Comparison of ENCODE assay signal across 1 cellular context in genomic region chr17:81976332-81977210, GRCh38.
TF ChIP-seq lines count a peak whose summit lies in the region.

No MANE protein-coding gene starts in this region.

TF ChIP-seq in K562, 482 proteins besides CTCF, POLR2A, EP300 and RAD21 (continued from another document):
- TF ChIP-seq, protein P1, sequence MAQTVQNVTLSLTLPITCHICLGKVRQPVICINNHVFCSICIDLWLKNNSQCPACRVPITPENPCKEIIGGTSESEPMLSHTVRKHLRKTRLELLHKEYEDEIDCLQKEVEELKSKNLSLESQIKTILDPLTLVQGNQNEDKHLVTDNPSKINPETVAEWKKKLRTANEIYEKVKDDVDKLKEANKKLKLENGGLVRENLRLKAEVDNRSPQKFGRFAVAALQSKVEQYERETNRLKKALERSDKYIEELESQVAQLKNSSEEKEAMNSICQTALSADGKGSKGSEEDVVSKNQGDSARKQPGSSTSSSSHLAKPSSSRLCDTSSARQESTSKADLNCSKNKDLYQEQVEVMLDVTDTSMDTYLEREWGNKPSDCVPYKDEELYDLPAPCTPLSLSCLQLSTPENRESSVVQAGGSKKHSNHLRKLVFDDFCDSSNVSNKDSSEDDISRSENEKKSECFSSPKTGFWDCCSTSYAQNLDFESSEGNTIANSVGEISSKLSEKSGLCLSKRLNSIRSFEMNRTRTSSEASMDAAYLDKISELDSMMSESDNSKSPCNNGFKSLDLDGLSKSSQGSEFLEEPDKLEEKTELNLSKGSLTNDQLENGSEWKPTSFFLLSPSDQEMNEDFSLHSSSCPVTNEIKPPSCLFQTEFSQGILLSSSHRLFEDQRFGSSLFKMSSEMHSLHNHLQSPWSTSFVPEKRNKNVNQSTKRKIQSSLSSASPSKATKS (CRISPR knock-in tag; IDR thresholded peaks at IDR 0.05): no peak
- 0 out of 2 replicates have a peak, but pooled peaks have one; percentile 39 for TF ChIP-seq NR2C2 (CRISPR knock-in tag; IDR thresholded peaks at IDR 0.05)
- no peak for TF ChIP-seq NR2C2 (tag; IDR thresholded peaks at IDR 0.05)
- no peak for TF ChIP-seq C11orf30 (IDR thresholded peaks at IDR 0.05; ENCODE audit: low read depth)
- no peak for TF ChIP-seq TAF1 (IDR thresholded peaks at IDR 0.05; ENCODE audit: control insufficient read depth, extremely low read depth, insufficient read depth, low read length, severe bottlenecking)
- no peak for TF ChIP-seq NR2F6 (CRISPR knock-in tag; IDR thresholded peaks at IDR 0.05)
- TF ChIP-seq FOXA1 (IDR thresholded peaks at IDR 0.05; ENCODE audit: borderline replicate concordance): no peak
- TF ChIP-seq ZFP30 (CRISPR knock-in tag; IDR thresholded peaks at IDR 0.05; ENCODE audit: borderline replicate concordance): no peak
- TF ChIP-seq MTA1 (IDR thresholded peaks at IDR 0.05; ENCODE audit: borderline replicate concordance): no peak
- TF ChIP-seq, protein P2, sequence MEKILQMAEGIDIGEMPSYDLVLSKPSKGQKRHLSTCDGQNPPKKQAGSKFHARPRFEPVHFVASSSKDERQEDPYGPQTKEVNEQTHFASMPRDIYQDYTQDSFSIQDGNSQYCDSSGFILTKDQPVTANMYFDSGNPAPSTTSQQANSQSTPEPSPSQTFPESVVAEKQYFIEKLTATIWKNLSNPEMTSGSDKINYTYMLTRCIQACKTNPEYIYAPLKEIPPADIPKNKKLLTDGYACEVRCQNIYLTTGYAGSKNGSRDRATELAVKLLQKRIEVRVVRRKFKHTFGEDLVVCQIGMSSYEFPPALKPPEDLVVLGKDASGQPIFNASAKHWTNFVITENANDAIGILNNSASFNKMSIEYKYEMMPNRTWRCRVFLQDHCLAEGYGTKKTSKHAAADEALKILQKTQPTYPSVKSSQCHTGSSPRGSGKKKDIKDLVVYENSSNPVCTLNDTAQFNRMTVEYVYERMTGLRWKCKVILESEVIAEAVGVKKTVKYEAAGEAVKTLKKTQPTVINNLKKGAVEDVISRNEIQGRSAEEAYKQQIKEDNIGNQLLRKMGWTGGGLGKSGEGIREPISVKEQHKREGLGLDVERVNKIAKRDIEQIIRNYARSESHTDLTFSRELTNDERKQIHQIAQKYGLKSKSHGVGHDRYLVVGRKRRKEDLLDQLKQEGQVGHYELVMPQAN (IDR thresholded peaks at IDR 0.05; ENCODE audit: borderline replicate concordance): peak; percentile 63; the same call in 1 of the 2 replicates
- no peak for TF ChIP-seq PTTG1 (tag; IDR thresholded peaks at IDR 0.05; ENCODE audit: low read depth)
- TF ChIP-seq HNRNPL (IDR thresholded peaks at IDR 0.05; ENCODE audit: low read depth, low read length): no peak
- peak; percentile 85 for TF ChIP-seq E2F3 (CRISPR knock-in tag; IDR thresholded peaks at IDR 0.05)
- no peak; the same call in 1 of the 2 replicates for TF ChIP-seq PTBP1 (IDR thresholded peaks at IDR 0.05; ENCODE audit: low read depth, low read length)
- TF ChIP-seq TEAD4 (IDR thresholded peaks at IDR 0.05; ENCODE audit: low read length): 0 out of 2 replicates have a peak, but pooled peaks have one; percentile 1
- no peak for TF ChIP-seq TEAD4 (CRISPR knock-in tag; IDR thresholded peaks at IDR 0.05; ENCODE audit: borderline replicate concordance)
- no peak for TF ChIP-seq CEBPB (tag; IDR thresholded peaks at IDR 0.05)
- no peak for TF ChIP-seq ZNF507 (tag; conservative IDR thresholded peaks at IDR 0.05)
- peak; percentile 7 for TF ChIP-seq MEIS2 (IDR thresholded peaks at IDR 0.05; ENCODE audit: partially characterized antibody)
- no peak for TF ChIP-seq ZNF830 (CRISPR knock-in tag; IDR thresholded peaks at IDR 0.05)
- peak; percentile 40; the same call in 1 of the 2 replicates for TF ChIP-seq CHD2 (IDR thresholded peaks at IDR 0.05; ENCODE audit: low read depth, low read length)
- peak; percentile 58 for TF ChIP-seq ZFX (CRISPR knock-in tag; IDR thresholded peaks at IDR 0.05)
- TF ChIP-seq, protein P3, sequence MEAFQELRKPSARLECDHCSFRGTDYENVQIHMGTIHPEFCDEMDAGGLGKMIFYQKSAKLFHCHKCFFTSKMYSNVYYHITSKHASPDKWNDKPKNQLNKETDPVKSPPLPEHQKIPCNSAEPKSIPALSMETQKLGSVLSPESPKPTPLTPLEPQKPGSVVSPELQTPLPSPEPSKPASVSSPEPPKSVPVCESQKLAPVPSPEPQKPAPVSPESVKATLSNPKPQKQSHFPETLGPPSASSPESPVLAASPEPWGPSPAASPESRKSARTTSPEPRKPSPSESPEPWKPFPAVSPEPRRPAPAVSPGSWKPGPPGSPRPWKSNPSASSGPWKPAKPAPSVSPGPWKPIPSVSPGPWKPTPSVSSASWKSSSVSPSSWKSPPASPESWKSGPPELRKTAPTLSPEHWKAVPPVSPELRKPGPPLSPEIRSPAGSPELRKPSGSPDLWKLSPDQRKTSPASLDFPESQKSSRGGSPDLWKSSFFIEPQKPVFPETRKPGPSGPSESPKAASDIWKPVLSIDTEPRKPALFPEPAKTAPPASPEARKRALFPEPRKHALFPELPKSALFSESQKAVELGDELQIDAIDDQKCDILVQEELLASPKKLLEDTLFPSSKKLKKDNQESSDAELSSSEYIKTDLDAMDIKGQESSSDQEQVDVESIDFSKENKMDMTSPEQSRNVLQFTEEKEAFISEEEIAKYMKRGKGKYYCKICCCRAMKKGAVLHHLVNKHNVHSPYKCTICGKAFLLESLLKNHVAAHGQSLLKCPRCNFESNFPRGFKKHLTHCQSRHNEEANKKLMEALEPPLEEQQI (IDR thresholded peaks at IDR 0.05): no peak
TF ChIP-seq in K562: peak in this region for 90.
